In genomic region chr7:49244543-49244942, GRCh38 we compare ENCODE assay signal across 16 cellular contexts.
"Had no signal": no experiment of that assay in that cellular context is flagged by ENCODE, and none has a peak within 500 bp of the region (broad histone marks: within the 10 kb centered on the region; RNA-seq: fewer than 3 reads in every experiment).

No MANE protein-coding gene starts in this region.

- H3K9me3 ChIP-seq: esophagus squamous epithelium, thyroid gland had no signal

- H3K27me3 ChIP-seq: esophagus squamous epithelium, heart right ventricle, thyroid gland had no signal

- DNase-seq: activated CD4-positive, alpha-beta T cell treated with anti-CD3 and anti-CD28 coated beads for 36 hours; activated CD4-positive, alpha-beta T cell treated with anti-CD3 and anti-CD28 coated beads, Interleukin-2, amount 50 U/mL, for 48 hours; activated naive CD8-positive, alpha-beta T cell treated with anti-CD3 and anti-CD28 coated beads for 36 hours; activated T-cell treated with anti-CD3 and anti-CD28 coated beads for 4 hours; amniotic stem cell; effector CD8-positive, alpha-beta T cell; esophagus squamous epithelium; heart right ventricle; left ventricle myocardium inferior; mammary epithelial cell; nephron progenitor cell; stimulated activated CD4-positive, alpha-beta T cell treated with anti-CD3 and anti-CD28 coated beads, Interleukin-12 subunit alpha, Interleukin-12 subunit beta, amount 100 ng/mL, for 4 hours; stimulated activated CD4-positive, alpha-beta T cell treated with anti-CD3 and anti-CD28 coated beads, Interleukin-1b, Interleukin-23, amount 100 ng/mL, for 48 hours; stimulated activated CD8-positive, alpha-beta memory T cell treated with anti-CD3 and anti-CD28 coated beads, Interleukin-4, amount 100 ng/mL, for 48 hours; stimulated activated naive CD4-positive, alpha-beta T cell; thyroid gland had no signal

- H3K27ac ChIP-seq: esophagus squamous epithelium, heart right ventricle, left ventricle myocardium inferior, thyroid gland had no signal

- H3K4me1 ChIP-seq: esophagus squamous epithelium, heart right ventricle, left ventricle myocardium inferior, thyroid gland had no signal

- H3K36me3 ChIP-seq: esophagus squamous epithelium, heart right ventricle, left ventricle myocardium inferior, thyroid gland had no signal

- H3K4me3 ChIP-seq: esophagus squamous epithelium, heart right ventricle, left ventricle myocardium inferior, thyroid gland had no signal
